14 cellular contexts compared by ENCODE assay signal in the genomic region with DNA sequence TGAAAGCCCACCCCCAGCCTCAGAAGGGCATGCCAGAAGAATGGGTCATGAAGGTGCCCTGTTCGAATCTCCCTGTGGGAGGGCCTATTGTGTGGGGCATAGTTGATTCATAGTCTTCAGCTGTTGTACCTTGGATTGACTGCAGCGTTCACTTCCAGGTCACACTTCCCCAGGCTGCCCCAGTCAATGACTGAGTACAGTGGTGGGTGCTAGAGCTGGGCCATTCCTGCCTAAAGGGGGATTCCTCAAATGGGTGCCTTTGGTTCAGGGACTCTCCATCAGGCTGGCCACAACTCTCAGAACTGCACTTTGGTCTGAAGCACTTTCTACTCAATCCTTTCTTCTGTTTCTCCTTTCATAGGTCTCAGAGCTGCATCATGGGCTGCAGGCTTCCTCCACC. TPM values are rescaled to one million over a fixed set of nuclear protein-coding genes. Genes with fewer than 3 reads are reported as not detected.
DNase-seq lines count a peak whose midpoint lies in the region; ATAC-seq, FAIRE-seq and TF ChIP-seq lines count a peak whose summit lies in the region.
"Had no signal": no experiment of that assay in that cellular context is flagged by ENCODE, and none has a peak within 500 bp of the region (broad histone marks: within the 10 kb centered on the region; RNA-seq: fewer than 3 reads in every experiment).

No MANE protein-coding gene starts in this region.

- H3K4me3 ChIP-seq in lower lobe of right lung: no peak overlapping the region
- H3K4me3 ChIP-seq: adrenal gland had no signal

- intact Hi-C loops in lower lobe of right lung (cut with DNase I): no loop called here
- intact Hi-C loops in activated T-helper 2 cell treated with anti-CD3 and anti-CD28 coated beads, Interferon-gamma antibody, Interleukin-2, Interleukin-4, amounts not matched to agents 10 μg/mL and 5 μg/mL and 100 μg/mL, durations not matched to agents 14 hours and 24 hours and 36 hours (cut with micrococcal nuclease): no loop called here

- no peaks in the 10 kb centered on the region for H3K36me3 Mint-ChIP-seq in activated T-helper 2 cell treated with anti-CD3 and anti-CD28 coated beads, Interferon-gamma antibody, Interleukin-2, Interleukin-4, amounts not matched to agents 10 μg/mL and 5 μg/mL and 100 μg/mL, durations not matched to agents 14 hours and 24 hours and 36 hours (ENCODE audit: low read depth)

- no peaks in the 10 kb centered on the region for H3K36me3 ChIP-seq in lower lobe of right lung
- H3K36me3 ChIP-seq: adrenal gland had no signal

- peak; percentile 64 for ATAC-seq in GM18511 (IDR thresholded peaks at IDR 0.05; ENCODE audit: unreplicated experiment)
- ATAC-seq in GM21367 (IDR thresholded peaks at IDR 0.05; ENCODE audit: unreplicated experiment): peak; percentile 54
- ATAC-seq in HG03095 (IDR thresholded peaks at IDR 0.05; ENCODE audit: unreplicated experiment): peak; percentile 59
- no peak for ATAC-seq in lower lobe of right lung
- ATAC-seq: Right ventricle myocardium inferior had no signal

- H3K9me3 Mint-ChIP-seq in activated T-helper 2 cell treated with anti-CD3 and anti-CD28 coated beads, Interferon-gamma antibody, Interleukin-2, Interleukin-4, amounts not matched to agents 10 μg/mL and 5 μg/mL and 100 μg/mL, durations not matched to agents 14 hours and 24 hours and 36 hours: no peaks in the 10 kb centered on the region

- H3K27me3 Mint-ChIP-seq in activated T-helper 2 cell treated with anti-CD3 and anti-CD28 coated beads, Interferon-gamma antibody, Interleukin-2, Interleukin-4, amounts not matched to agents 10 μg/mL and 5 μg/mL and 100 μg/mL, durations not matched to agents 14 hours and 24 hours and 36 hours (ENCODE audit: low read depth): peaks cover 23% of the 10 kb centered on the region

- H3K27ac ChIP-seq in lower lobe of right lung: peak overlapping the region; percentile 82

- H3K4me3 Mint-ChIP-seq in activated T-helper 2 cell treated with anti-CD3 and anti-CD28 coated beads, Interferon-gamma antibody, Interleukin-2, Interleukin-4, amounts not matched to agents 10 μg/mL and 5 μg/mL and 100 μg/mL, durations not matched to agents 14 hours and 24 hours and 36 hours (ENCODE audit: low read depth): no peak overlapping the region

- no peak for FAIRE-seq in frontal cortex (lab: Jason Lieb, UNC)

- H3K27ac Mint-ChIP-seq in activated T-helper 2 cell treated with anti-CD3 and anti-CD28 coated beads, Interferon-gamma antibody, Interleukin-2, Interleukin-4, amounts not matched to agents 10 μg/mL and 5 μg/mL and 100 μg/mL, durations not matched to agents 14 hours and 24 hours and 36 hours: no peak overlapping the region

- peaks cover 18% of the 10 kb centered on the region for H3K4me1 Mint-ChIP-seq in activated T-helper 2 cell treated with anti-CD3 and anti-CD28 coated beads, Interferon-gamma antibody, Interleukin-2, Interleukin-4, amounts not matched to agents 10 μg/mL and 5 μg/mL and 100 μg/mL, durations not matched to agents 14 hours and 24 hours and 36 hours (ENCODE audit: low read depth)

- no peak for DNase-seq in lower lobe of right lung
- no peak for DNase-seq in activated T-helper 2 cell treated with anti-CD3 and anti-CD28 coated beads, Interferon-gamma antibody, Interleukin-2, Interleukin-4, amounts not matched to agents 10 μg/mL and 5 μg/mL and 100 μg/mL, durations not matched to agents 14 hours and 24 hours and 36 hours (ENCODE audit: low spot score)
- DNase-seq in NCI-H1105 (lab: John Stamatoyannopoulos, UW): no peak
- DNase-seq in frontal cortex (ENCODE audit: low spot score in 2 of 2): no peak
- no peak for DNase-seq in NCI-H2171 (lab: John Stamatoyannopoulos, UW)
- DNase-seq: activated CD4-positive, alpha-beta T cell treated with anti-CD3 and anti-CD28 coated beads for 1 hour; adrenal gland; DMS 273 treated with DMSO at 0.1 percent for 48 hours; islet precursor cell; NCI-H2081 treated with DMSO at 0.1 percent for 48 hours had no signal

- no peaks in the 10 kb centered on the region for H3K9me3 ChIP-seq in lower lobe of right lung
- H3K9me3 ChIP-seq: adrenal gland had no signal

- TF ChIP-seq CTCF in lower lobe of right lung (IDR thresholded peaks at IDR 0.05): no peak

- H3K4me1 ChIP-seq in lower lobe of right lung: peaks cover 46% of the 10 kb centered on the region
- H3K4me1 ChIP-seq: adrenal gland had no signal

- no peaks in the 10 kb centered on the region for H3K27me3 ChIP-seq in lower lobe of right lung (ENCODE audit: low read depth)
- H3K27me3 ChIP-seq: adrenal gland had no signal

RNA-seq across cellular contexts. Expression of a gene that starts 35.0 kb away (rescaled TPM):
- total RNA-seq in lower lobe of right lung: 63.0 TPM
- 0.39 and 0.55 TPM in 2 replicates for total RNA-seq in activated T-helper 2 cell treated with anti-CD3 and anti-CD28 coated beads, Interferon-gamma antibody, Interleukin-2, Interleukin-4, amounts not matched to agents 10 μg/mL and 5 μg/mL and 100 μg/mL, durations not matched to agents 14 hours and 24 hours and 36 hours
- total RNA-seq in frontal cortex: 48.1 TPM

Comparison
In these comparisons a context has a peak if more than half of its experiments do, and no peak if none do; other contexts are left out.
1. ATAC-seq: peak in GM18511 (single experiment), GM21367 (single experiment) and HG03095 (single experiment); none in lower lobe of right lung (0 of 2).
2. RNA of a gene that starts 35.0 kb away (total RNA-seq): 63.0 TPM in lower lobe of right lung (single experiment) and 48.1 TPM in frontal cortex (single experiment); 0.39 to 0.55 TPM in activated T-helper 2 cell treated with anti-CD3 and anti-CD28 coated beads, Interferon-gamma antibody, Interleukin-2, Interleukin-4, amounts not matched to agents 10 μg/mL and 5 μg/mL and 100 μg/mL, durations not matched to agents 14 hours and 24 hours and 36 hours; every median in the first group is over 10 times any median in the second.